ENCODE assay signal across 1 cellular context in the genomic region with DNA sequence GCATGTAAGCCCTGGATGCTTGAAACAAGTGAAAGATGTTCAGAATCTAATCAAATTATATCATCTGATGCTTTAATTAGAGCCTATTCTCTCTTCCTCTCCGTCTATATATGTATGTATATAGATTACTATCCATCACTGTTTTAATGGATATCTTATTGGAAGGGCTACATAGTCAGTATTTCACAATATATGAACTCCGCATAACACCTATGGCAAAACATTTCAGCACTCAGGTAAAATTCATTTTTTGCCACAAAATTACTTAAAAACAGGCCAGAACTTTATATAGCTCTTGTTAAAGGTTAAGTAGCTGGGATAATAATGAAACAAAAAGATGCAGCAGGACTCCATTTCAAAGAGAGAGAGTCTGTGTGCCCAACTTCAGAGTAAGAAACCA.
TF ChIP-seq lines count a peak whose summit lies in the region.

No MANE protein-coding gene starts in this region.

TF ChIP-seq in SK-N-SH treated with all-trans-retinoic acid at 6 μM for 48 hours, 23 proteins besides CTCF, POLR2A, EP300 and RAD21 (continued from another document):
- TF ChIP-seq, protein P1, sequence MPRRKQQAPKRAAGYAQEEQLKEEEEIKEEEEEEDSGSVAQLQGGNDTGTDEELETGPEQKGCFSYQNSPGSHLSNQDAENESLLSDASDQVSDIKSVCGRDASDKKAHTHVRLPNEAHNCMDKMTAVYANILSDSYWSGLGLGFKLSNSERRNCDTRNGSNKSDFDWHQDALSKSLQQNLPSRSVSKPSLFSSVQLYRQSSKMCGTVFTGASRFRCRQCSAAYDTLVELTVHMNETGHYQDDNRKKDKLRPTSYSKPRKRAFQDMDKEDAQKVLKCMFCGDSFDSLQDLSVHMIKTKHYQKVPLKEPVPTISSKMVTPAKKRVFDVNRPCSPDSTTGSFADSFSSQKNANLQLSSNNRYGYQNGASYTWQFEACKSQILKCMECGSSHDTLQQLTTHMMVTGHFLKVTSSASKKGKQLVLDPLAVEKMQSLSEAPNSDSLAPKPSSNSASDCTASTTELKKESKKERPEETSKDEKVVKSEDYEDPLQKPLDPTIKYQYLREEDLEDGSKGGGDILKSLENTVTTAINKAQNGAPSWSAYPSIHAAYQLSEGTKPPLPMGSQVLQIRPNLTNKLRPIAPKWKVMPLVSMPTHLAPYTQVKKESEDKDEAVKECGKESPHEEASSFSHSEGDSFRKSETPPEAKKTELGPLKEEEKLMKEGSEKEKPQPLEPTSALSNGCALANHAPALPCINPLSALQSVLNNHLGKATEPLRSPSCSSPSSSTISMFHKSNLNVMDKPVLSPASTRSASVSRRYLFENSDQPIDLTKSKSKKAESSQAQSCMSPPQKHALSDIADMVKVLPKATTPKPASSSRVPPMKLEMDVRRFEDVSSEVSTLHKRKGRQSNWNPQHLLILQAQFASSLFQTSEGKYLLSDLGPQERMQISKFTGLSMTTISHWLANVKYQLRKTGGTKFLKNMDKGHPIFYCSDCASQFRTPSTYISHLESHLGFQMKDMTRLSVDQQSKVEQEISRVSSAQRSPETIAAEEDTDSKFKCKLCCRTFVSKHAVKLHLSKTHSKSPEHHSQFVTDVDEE (CRISPR knock-in tag; IDR thresholded peaks at IDR 0.05) = no peak
- TF ChIP-seq SNAI2 (CRISPR knock-in tag; IDR thresholded peaks at IDR 0.05) (no peak), TCF4 (CRISPR knock-in tag; IDR thresholded peaks at IDR 0.05; ENCODE audit: borderline replicate concordance) (no peak), ZFP3 (CRISPR knock-in tag; IDR thresholded peaks at IDR 0.05) (no peak), ZC3H10 (CRISPR knock-in tag; IDR thresholded peaks at IDR 0.05) (no peak), ZNF70 (CRISPR knock-in tag; IDR thresholded peaks at IDR 0.05) (no peak), ZNF565 (CRISPR knock-in tag; conservative IDR thresholded peaks at IDR 0.05; ENCODE audit: low read depth) (no peak), ISL1 (CRISPR knock-in tag; IDR thresholded peaks at IDR 0.05) (no peak)
- TF ChIP-seq, protein P2, sequence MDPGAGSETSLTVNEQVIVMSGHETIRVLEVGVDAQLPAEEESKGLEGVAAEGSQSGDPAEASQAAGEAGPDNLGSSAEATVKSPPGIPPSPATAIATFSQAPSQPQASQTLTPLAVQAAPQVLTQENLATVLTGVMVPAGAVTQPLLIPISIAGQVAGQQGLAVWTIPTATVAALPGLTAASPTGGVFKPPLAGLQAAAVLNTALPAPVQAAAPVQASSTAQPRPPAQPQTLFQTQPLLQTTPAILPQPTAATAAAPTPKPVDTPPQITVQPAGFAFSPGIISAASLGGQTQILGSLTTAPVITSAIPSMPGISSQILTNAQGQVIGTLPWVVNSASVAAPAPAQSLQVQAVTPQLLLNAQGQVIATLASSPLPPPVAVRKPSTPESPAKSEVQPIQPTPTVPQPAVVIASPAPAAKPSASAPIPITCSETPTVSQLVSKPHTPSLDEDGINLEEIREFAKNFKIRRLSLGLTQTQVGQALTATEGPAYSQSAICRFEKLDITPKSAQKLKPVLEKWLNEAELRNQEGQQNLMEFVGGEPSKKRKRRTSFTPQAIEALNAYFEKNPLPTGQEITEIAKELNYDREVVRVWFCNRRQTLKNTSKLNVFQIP (CRISPR knock-in tag; IDR thresholded peaks at IDR 0.05; ENCODE audit: borderline replicate concordance, low read depth) = no peak
- TF ChIP-seq, protein P3, sequence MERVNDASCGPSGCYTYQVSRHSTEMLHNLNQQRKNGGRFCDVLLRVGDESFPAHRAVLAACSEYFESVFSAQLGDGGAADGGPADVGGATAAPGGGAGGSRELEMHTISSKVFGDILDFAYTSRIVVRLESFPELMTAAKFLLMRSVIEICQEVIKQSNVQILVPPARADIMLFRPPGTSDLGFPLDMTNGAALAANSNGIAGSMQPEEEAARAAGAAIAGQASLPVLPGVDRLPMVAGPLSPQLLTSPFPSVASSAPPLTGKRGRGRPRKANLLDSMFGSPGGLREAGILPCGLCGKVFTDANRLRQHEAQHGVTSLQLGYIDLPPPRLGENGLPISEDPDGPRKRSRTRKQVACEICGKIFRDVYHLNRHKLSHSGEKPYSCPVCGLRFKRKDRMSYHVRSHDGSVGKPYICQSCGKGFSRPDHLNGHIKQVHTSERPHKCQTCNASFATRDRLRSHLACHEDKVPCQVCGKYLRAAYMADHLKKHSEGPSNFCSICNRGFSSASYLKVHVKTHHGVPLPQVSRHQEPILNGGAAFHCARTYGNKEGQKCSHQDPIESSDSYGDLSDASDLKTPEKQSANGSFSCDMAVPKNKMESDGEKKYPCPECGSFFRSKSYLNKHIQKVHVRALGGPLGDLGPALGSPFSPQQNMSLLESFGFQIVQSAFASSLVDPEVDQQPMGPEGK (CRISPR knock-in tag; IDR thresholded peaks at IDR 0.05; ENCODE audit: borderline replicate concordance) = no peak
